ENCODE assay signal across 24 cellular contexts in genomic region chr3:182704926-182705325, GRCh38.
A peak's percentile ranks its signal among the peaks of the same experiment; 100 is the strongest.
DNase-seq lines count a peak whose midpoint lies in the region; ATAC-seq, FAIRE-seq and TF ChIP-seq lines count a peak whose summit lies in the region.
"Had no signal": no experiment of that assay in that cellular context is flagged by ENCODE, and none has a peak within 500 bp of the region (broad histone marks: within the 10 kb centered on the region; RNA-seq: fewer than 3 reads in every experiment).

No MANE protein-coding gene starts in this region.

- no peaks in the 10 kb centered on the region; a peak in 1 of 7 replicates for H3K4me1 ChIP-seq in H1 (replicated peaks in 1 of 4; ENCODE audit: control insufficient read depth in 3 of 4, insufficient read depth in 4 of 4, low read length in 3 of 4)
- H3K4me1 ChIP-seq in neural progenitor cell, result no peaks in the 10 kb centered on the region
- H3K4me1 ChIP-seq: heart left ventricle had no signal

- TF ChIP-seq POLR2A in H1 (IDR thresholded peaks at IDR 0.05; ENCODE audit: control extremely low read depth in 1 of 2, low read depth in 2 of 2, low read length in 2 of 2), result no peak

- H3K27me3 ChIP-seq in H1 (replicated peaks in 1 of 4; ENCODE audit: control insufficient read depth in 3 of 4, extremely low read depth in 1 of 4, insufficient read depth in 3 of 4, low read length in 3 of 4) (no peaks in the 10 kb centered on the region), neural progenitor cell (no peaks in the 10 kb centered on the region)

- no peak for ATAC-seq in HG03432 (IDR thresholded peaks at IDR 0.05; ENCODE audit: unreplicated experiment)
- ATAC-seq: heart left ventricle, mucosa of descending colon had no signal

- peak overlapping the region; percentile 87; the same call in 1 of the 2 replicates for H2AFZ ChIP-seq in H1 (ENCODE audit: low read length)
- peak overlapping the region; percentile 94 for H2AFZ ChIP-seq in neural progenitor cell (replicated peaks)

- H4K5ac ChIP-seq in H1 (ENCODE audit: insufficient read length, low read depth, low read length), result no peak overlapping the region

- H2AK5ac ChIP-seq in H1 (ENCODE audit: low read depth, low read length), result no peak overlapping the region

- H3K9me3 ChIP-seq in H1 (ENCODE audit: insufficient read depth in 2 of 2, low read depth in 1 of 2, low read length in 1 of 2) (no peaks in the 10 kb centered on the region), neural progenitor cell (ENCODE audit: low read depth) (no peaks in the 10 kb centered on the region)
- H3K9me3 ChIP-seq: heart left ventricle, mucosa of descending colon, thoracic aorta had no signal

- TF ChIP-seq RAD21 in H1 (IDR thresholded peaks at IDR 0.05 in 1 of 2, conservative IDR thresholded peaks at IDR 0.05 in 1 of 2; ENCODE audit: low read depth in 2 of 2, low read length in 2 of 2), result peak; percentile 19 to 49; a peak in 3 of 4 replicates

- no peak overlapping the region for H3K14ac ChIP-seq in H1 (ENCODE audit: insufficient read length)

- no peaks in the 10 kb centered on the region for H3K36me3 Mint-ChIP-seq in neural progenitor cell
- H3K36me3 Mint-ChIP-seq: CD4-positive, alpha-beta memory T cell had no signal

- H2BK15ac ChIP-seq in H1 (ENCODE audit: low read length), result no peak overlapping the region

- H3K9ac ChIP-seq in H1 (replicated peaks in 1 of 4; ENCODE audit: extremely low read depth in 1 of 4, low read depth in 3 of 4, low read length in 3 of 4) (no peak overlapping the region; a peak in 1 of 7 replicates), neural progenitor cell (no peak overlapping the region)

- H4K8ac ChIP-seq in H1 (ENCODE audit: extremely low read depth, insufficient read depth, low read length), result no peak overlapping the region

- TF ChIP-seq EP300 in H1 (IDR thresholded peaks at IDR 0.05; ENCODE audit: borderline replicate concordance in 1 of 2, low read depth in 2 of 2, low read length in 2 of 2), result no peak

- H3K9me3 Mint-ChIP-seq in neural progenitor cell, result peaks cover 4% of the 10 kb centered on the region
- H3K9me3 Mint-ChIP-seq: CD4-positive, alpha-beta memory T cell had no signal

- H4K20me1 ChIP-seq in H1 (replicated peaks in 1 of 2; ENCODE audit: control insufficient read depth in 1 of 2, insufficient read depth in 2 of 2, low read length in 2 of 2) (no peaks in the 10 kb centered on the region), neural progenitor cell (ENCODE audit: low read depth) (no peaks in the 10 kb centered on the region)

- H2BK20ac ChIP-seq in H1 (ENCODE audit: low read length), result no peak overlapping the region

- FAIRE-seq in H1 (lab: Jason Lieb, UNC), result peak; percentile 55
- FAIRE-seq in GM19239 (lab: Jason Lieb, UNC), result no peak
- FAIRE-seq: endothelial cell of umbilical vein, GM12892 had no signal

- H3K36me3 ChIP-seq in H1 (ENCODE audit: control insufficient read depth in 2 of 4, insufficient read depth in 4 of 4, low read length in 3 of 4) (no peaks in the 10 kb centered on the region), neural progenitor cell (no peaks in the 10 kb centered on the region)
- H3K36me3 ChIP-seq: heart left ventricle, thoracic aorta had no signal

- H3K18ac ChIP-seq in H1 (ENCODE audit: extremely low read depth, low read length), result no peak overlapping the region

- H3K4me2 ChIP-seq in H1 (ENCODE audit: insufficient read depth in 1 of 2, low read depth in 2 of 2, low read length in 2 of 2) (no peak overlapping the region), neural progenitor cell (no peak overlapping the region)

- H3K56ac ChIP-seq in H1 (replicated peaks; ENCODE audit: insufficient read length, low read depth, low read length), result no peak overlapping the region

- peaks cover 11% of the 10 kb centered on the region for H3K27me3 Mint-ChIP-seq in neural progenitor cell (ENCODE audit: insufficient read depth, low read depth)

- H3K4me3 Mint-ChIP-seq in neural progenitor cell, result no peak overlapping the region
- H3K4me3 Mint-ChIP-seq: CD4-positive, alpha-beta memory T cell had no signal

- H2BK5ac ChIP-seq in H1 (ENCODE audit: low read depth, low read length), result no peak overlapping the region

- no peak overlapping the region for H4K91ac ChIP-seq in H1 (replicated peaks; ENCODE audit: insufficient read length, low read length)

- POLR2A ChIA-PET in H1 (lab: Charles Lee; ENCODE audit: partially characterized antibody), result no interaction called here

- no peak overlapping the region for H2BK12ac ChIP-seq in H1 (ENCODE audit: low read depth, low read length)

- H3K23ac ChIP-seq in H1 (ENCODE audit: insufficient read length), result no peak overlapping the region

- no peaks in the 10 kb centered on the region for H3K79me1 ChIP-seq in H1 (ENCODE audit: low read depth, low read length)

- DNase-seq in NCI-H69 (lab: John Stamatoyannopoulos, UW), result peak; percentile 21
- peak in 1 of 2 experiments; percentile 56 for DNase-seq in H1 (ENCODE audit: low read depth in 1 of 2, low spot score in 2 of 2)
- peak; percentile 48 for DNase-seq in neural progenitor cell (ENCODE audit: low spot score)
- no peak for DNase-seq in COLO829 (ENCODE audit: low spot score)
- no peak for DNase-seq in GM19239 (ENCODE audit: insufficient read length, low spot score)
- DNase-seq: activated CD4-positive, CD25-positive, alpha-beta regulatory T cell treated with anti-CD3 and anti-CD28 coated beads, Interleukin-2, amount 50 U/mL, for 72 hours; activated naive CD4-positive, alpha-beta T cell treated with Interleukin-2 at 50 U/mL for 16 hours; activated T-cell treated with anti-CD3 and anti-CD28 coated beads, Interleukin-2, amount 50 U/mL, for 1 hour; amniotic stem cell; CD4-positive, alpha-beta memory T cell; dermis blood vessel endothelial cell; DMS53; heart left ventricle; mucosa of descending colon; NCI-H1105; NCI-H524 treated with DMSO at 0.1 percent for 48 hours; Right ventricle myocardium superior; stimulated activated naive CD4-positive, alpha-beta T cell treated with Interleukin-2 at 50 U/mL for 16 hours had no signal

- H3K27ac Mint-ChIP-seq in neural progenitor cell, result no peak overlapping the region

- WGBS in H1 (ENCODE audit: extremely low coverage in 1 of 2, insufficient coverage in 1 of 2, insufficient read length in 1 of 2, insufficient replicate concordance in 2 of 2, low coverage in 1 of 2, low lambda C conversion rate in 2 of 2, missing lambda C conversion rate in 1 of 2), 2 experiments, result 60% methylated on average over 4 of the region's 4 CpGs; no CpG with 5 or more reads in 1 of the 2 experiments

- no peak overlapping the region for H3K4me3 ChIP-seq in H1 (ENCODE audit: extremely low read depth in 1 of 4, insufficient read depth in 2 of 4, low read depth in 3 of 4, low read length in 4 of 4)
- H3K4me3 ChIP-seq in neural progenitor cell, result no peak overlapping the region
- H3K4me3 ChIP-seq: heart left ventricle, mucosa of descending colon, skin epidermis, thoracic aorta had no signal

- no peaks in the 10 kb centered on the region for H3K79me2 ChIP-seq in H1 (ENCODE audit: control insufficient read depth in 1 of 2, insufficient read depth in 2 of 2, low read length in 2 of 2)
- no peaks in the 10 kb centered on the region for H3K79me2 ChIP-seq in neural progenitor cell (ENCODE audit: low read depth)

- H3K4me1 Mint-ChIP-seq in neural progenitor cell, result no peaks in the 10 kb centered on the region
- H3K4me1 Mint-ChIP-seq: CD4-positive, alpha-beta memory T cell had no signal

- H2BK120ac ChIP-seq in H1 (replicated peaks; ENCODE audit: low read depth, low read length), result no peak overlapping the region

- no peak overlapping the region for H3K4ac ChIP-seq in H1 (replicated peaks; ENCODE audit: insufficient read length, low read depth, low read length)

- H3K27ac ChIP-seq in H1 (ENCODE audit: low read depth, low read length), result no peak overlapping the region
- H3K27ac ChIP-seq in neural progenitor cell, result no peak overlapping the region
- H3K27ac ChIP-seq: heart left ventricle, skin epidermis, thoracic aorta had no signal

- CTCF ChIA-PET in H1 (lab: Charles Lee; ENCODE audit: partially characterized antibody), result interaction anchor here (0.8 to 2.2 kb wide), 5 partner anchors 10 to 404 kb away, joined by 3 to 13 read pairs (median 3); no protein-coding TSS in a partner anchor

- TF ChIP-seq CTCF in GM12873 (IDR thresholded peaks at IDR 0.05; ENCODE audit: insufficient read depth, low read depth, low read length, missing control alignments), result peak; percentile 11
- peak in 2 of 3 experiments; percentile 42 to 56; a peak in 3 of 4 replicates for TF ChIP-seq CTCF in H1 (IDR thresholded peaks at IDR 0.05; ENCODE audit: control extremely low read depth in 1 of 3, insufficient read depth in 1 of 3, low read depth in 1 of 3, low read length in 3 of 3)
- TF ChIP-seq CTCF in neural progenitor cell (IDR thresholded peaks at IDR 0.05), result peak; percentile 41

- H3F3A ChIP-seq in neural progenitor cell (ENCODE audit: low read depth), result peaks cover 4% of the 10 kb centered on the region

- H3K23me2 ChIP-seq in H1 (ENCODE audit: low read depth, low read length), result no peaks in the 10 kb centered on the region

TF ChIP-seq in H1, 55 proteins besides CTCF, POLR2A, EP300 and RAD21:
- TF ChIP-seq TBP (IDR thresholded peaks at IDR 0.05; ENCODE audit: low read depth, low read length) (0 out of 2 replicates have a peak, but pooled peaks have one; percentile 38), SP4 (IDR thresholded peaks at IDR 0.05; ENCODE audit: low read length) (no peak), MAFK (IDR thresholded peaks at IDR 0.05; ENCODE audit: low read depth, low read length) (peak; percentile 72)
TF ChIP-seq in H1: peak in this region for 2.

Comparison
In these comparisons a context has a peak if more than half of its experiments do, and no peak if none do; other contexts are left out.
1. DNase-seq: peak in NCI-H69 (single experiment) and neural progenitor cell (single experiment); none in COLO829 (single experiment) and GM19239 (single experiment).
2. Peak in every context shown above with its lines, with median percentiles within 50 percentile points of each other: CTCF ChIP-seq.